In the genomic region with DNA sequence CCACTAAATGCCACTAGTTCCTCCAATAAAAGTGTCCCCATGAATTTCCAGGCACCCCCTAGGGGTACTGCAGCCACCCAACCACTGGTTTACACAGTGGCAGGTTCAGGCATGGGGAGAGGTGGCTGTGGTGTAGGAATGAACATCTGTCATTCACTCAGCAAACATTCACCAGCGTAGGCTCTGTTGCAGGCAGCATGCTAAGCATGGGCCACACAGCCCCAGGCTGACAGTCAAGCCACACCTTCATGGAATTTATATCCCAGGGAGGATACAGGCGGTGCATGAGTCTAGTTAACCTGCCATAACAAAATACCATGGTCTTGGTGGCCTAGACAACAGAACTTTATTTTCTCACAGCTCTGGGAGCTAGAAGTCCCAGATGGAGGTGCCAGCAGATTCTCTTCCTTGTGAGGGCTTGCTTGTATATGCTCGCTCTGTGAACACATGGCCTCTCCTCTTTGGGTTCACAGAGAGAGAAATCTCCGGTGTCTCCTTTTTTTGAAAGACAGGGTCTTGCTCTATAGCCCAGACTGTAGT, we compare ENCODE assay signal across 18 cellular contexts.
A peak's percentile ranks its signal among the peaks of the same experiment; 100 is the strongest.
DNase-seq lines count a peak whose midpoint lies in the region; ATAC-seq, FAIRE-seq and TF ChIP-seq lines count a peak whose summit lies in the region.
"Had no signal": no experiment of that assay in that cellular context is flagged by ENCODE, and none has a peak within 500 bp of the region (broad histone marks: within the 10 kb centered on the region; RNA-seq: fewer than 3 reads in every experiment).

No MANE protein-coding gene starts in this region.

- H4K20me1 ChIP-seq in HepG2 (ENCODE audit: insufficient read depth, low read length) = no peaks in the 10 kb centered on the region

- H2AFZ ChIP-seq in HepG2 (ENCODE audit: low read length) = no peak overlapping the region

- in situ Hi-C loops in HepG2 (cut with HindIII; ENCODE audit: extremely low pct_ligation_motif_present, low pct_unique_long_range_greater_than_20kb) = no loop called here

- TF ChIP-seq EP300 in HepG2 (IDR thresholded peaks at IDR 0.05; ENCODE audit: low read depth in 2 of 2, low read length in 2 of 2) (no peak), HepG2 (CRISPR knock-in tag; IDR thresholded peaks at IDR 0.05; ENCODE audit: borderline replicate concordance) (no peak)

- DNase-seq in right lobe of liver = no peak
- DNase-seq in HepG2 (ENCODE audit: low spot score) = no peak
- DNase-seq in NCI-H69 (lab: John Stamatoyannopoulos, UW) = peak; percentile 23
- peak; percentile 56 for DNase-seq in islet precursor cell
- DNase-seq in prostate gland (ENCODE audit: low spot score) = peak; percentile 34
- DNase-seq in stimulated activated CD8-positive, alpha-beta memory T cell treated with anti-CD3 and anti-CD28 coated beads, Interleukin-4, amount 100 ng/mL, for 48 hours = no peak
- DNase-seq in C1 segment of cervical spinal cord (lab: John Stamatoyannopoulos, UW) = no peak
- DNase-seq in T-helper 2 cell = no peak
- DNase-seq: Calu3; CD4-positive, CD25-positive, alpha-beta regulatory T cell; DMS153; DND-41; GDM1 had no signal

- H3K4me3 ChIP-seq in right lobe of liver = no peak overlapping the region
- no peak overlapping the region for H3K4me3 ChIP-seq in HepG2 (replicated peaks in 1 of 3; ENCODE audit: insufficient read depth in 1 of 3, low read depth in 2 of 3, low read length in 3 of 3)
- H3K4me3 ChIP-seq in prostate gland = no peak overlapping the region
- H3K4me3 ChIP-seq: HAP-1 had no signal

- no peak overlapping the region for H3K9ac ChIP-seq in HepG2 (ENCODE audit: insufficient read depth, low read depth, low read length)

- POLR2A ChIA-PET in HepG2 (lab: Yijun Ruan, JAX) = no interaction called here

- WGBS in right lobe of liver (ENCODE audit: insufficient coverage, low coverage, low lambda C conversion rate, missing lambda C conversion rate) = 93% methylated on average over 2 of the region's 4 CpGs
- WGBS in HepG2 (ENCODE audit: low lambda C conversion rate) = 30% methylated on average over 4 of the region's 4 CpGs
- 26% methylated on average over 4 of the region's 4 CpGs for WGBS in prostate gland

- no peaks in the 10 kb centered on the region for H3K27me3 ChIP-seq in right lobe of liver
- peaks cover 0 to 4% of the 10 kb centered on the region in 2 experiments; a peak in 1 of 5 replicates for H3K27me3 ChIP-seq in HepG2 (ENCODE audit: control insufficient read depth in 1 of 2, insufficient read depth in 2 of 2, low read length in 2 of 2)
- no peaks in the 10 kb centered on the region for H3K27me3 ChIP-seq in prostate gland (replicated peaks; ENCODE audit: insufficient read depth)

- H3K9me3 ChIP-seq in right lobe of liver = no peaks in the 10 kb centered on the region
- peaks cover 14% of the 10 kb centered on the region for H3K9me3 ChIP-seq in HepG2 (ENCODE audit: low read length)
- H3K9me3 ChIP-seq in prostate gland = no peaks in the 10 kb centered on the region
- H3K9me3 ChIP-seq: HAP-1 had no signal

- H3K4me2 ChIP-seq in HepG2 (ENCODE audit: low read depth, low read length) = no peak overlapping the region

- no peak for FAIRE-seq in HepG2 (lab: Jason Lieb, UNC)
- FAIRE-seq: A204.1, GM12892, GM19239, H1 had no signal

- H3K79me2 ChIP-seq in HepG2 (ENCODE audit: insufficient read depth, low read length) = no peaks in the 10 kb centered on the region

- TF ChIP-seq POLR2A in right lobe of liver (IDR thresholded peaks at IDR 0.05) (no peak), HepG2 (IDR thresholded peaks at IDR 0.05; ENCODE audit: insufficient read depth in 1 of 2, low read depth in 2 of 2, low read length in 2 of 2) (no peak), prostate gland (IDR thresholded peaks at IDR 0.05) (no peak)

- H3K4me1 ChIP-seq in right lobe of liver (peaks cover 0 to 36% (median 17%) of the 10 kb centered on the region in 4 donors), HepG2 (ENCODE audit: insufficient read depth, low read length) (peaks cover 12% of the 10 kb centered on the region), prostate gland (replicated peaks) (peaks cover 20% of the 10 kb centered on the region)
- H3K4me1 ChIP-seq: HAP-1 had no signal

- CTCF ChIA-PET in HepG2 (lab: Yijun Ruan, JAX; ENCODE audit: low intra/inter-chr PET ratio, low total read pairs) = no interaction called here

- TF ChIP-seq RAD21 in HepG2 (CRISPR knock-in tag; IDR thresholded peaks at IDR 0.05) = no peak

- H3K36me3 ChIP-seq in right lobe of liver = no peaks in the 10 kb centered on the region
- no peaks in the 10 kb centered on the region for H3K36me3 ChIP-seq in HepG2 (replicated peaks in 1 of 2; ENCODE audit: control insufficient read depth in 1 of 2, insufficient read depth in 2 of 2, low read length in 2 of 2)
- H3K36me3 ChIP-seq in prostate gland = no peaks in the 10 kb centered on the region
- H3K36me3 ChIP-seq: HAP-1 had no signal

- intact Hi-C loops in right lobe of liver (cut with DNase I) (no loop called here), HepG2 (cut with micrococcal nuclease; ENCODE audit: unreplicated experiment) (no loop called here), prostate gland (cut with DNase I) (no loop called here)

- H3K27ac ChIP-seq in right lobe of liver (peak overlapping the region in 2 of 3 donors; percentile 39 to 57), HepG2 (ENCODE audit: extremely low read length, insufficient read depth, low read length) (no peak overlapping the region), prostate gland (peak overlapping the region; percentile 23 to 53)

- TF ChIP-seq CTCF in right lobe of liver (IDR thresholded peaks at IDR 0.05) (no peak), HepG2 (CRISPR knock-in tag; IDR thresholded peaks at IDR 0.05) (no peak), prostate gland (IDR thresholded peaks at IDR 0.05) (no peak)

- ATAC-seq in right lobe of liver (peak in 1 of 4 donors; percentile 23), HepG2 (no peak)

- no TSS peak for BruUV-seq in HepG2 (replicated peaks; lab: Mats Ljungman, UMichigan)

TF ChIP-seq in HepG2, 621 proteins besides CTCF, POLR2A, EP300 and RAD21:
- TF ChIP-seq ZNF766 (CRISPR knock-in tag; IDR thresholded peaks at IDR 0.05; ENCODE audit: borderline replicate concordance) = no peak
- TF ChIP-seq ZNF570 (CRISPR knock-in tag; IDR thresholded peaks at IDR 0.05; ENCODE audit: borderline replicate concordance) = no peak
- no peak for TF ChIP-seq HDAC2 (CRISPR knock-in tag; IDR thresholded peaks at IDR 0.05)
- no peak for TF ChIP-seq ELF1 (CRISPR knock-in tag; IDR thresholded peaks at IDR 0.05)
- TF ChIP-seq ZIK1 (CRISPR knock-in tag; IDR thresholded peaks at IDR 0.05; ENCODE audit: borderline replicate concordance, low read depth) = no peak
- no peak for TF ChIP-seq GATA4 (IDR thresholded peaks at IDR 0.05; ENCODE audit: borderline replicate concordance, low read depth)
- TF ChIP-seq NFE2L2 (IDR thresholded peaks at IDR 0.05; ENCODE audit: low read length) = no peak
- no peak for TF ChIP-seq REL (CRISPR knock-in tag; conservative IDR thresholded peaks at IDR 0.05)
- no peak for TF ChIP-seq HMGA1 (CRISPR knock-in tag; conservative IDR thresholded peaks at IDR 0.05)
- TF ChIP-seq ZNF839 (CRISPR knock-in tag; IDR thresholded peaks at IDR 0.05; ENCODE audit: borderline replicate concordance) = no peak
- TF ChIP-seq, protein P1, sequence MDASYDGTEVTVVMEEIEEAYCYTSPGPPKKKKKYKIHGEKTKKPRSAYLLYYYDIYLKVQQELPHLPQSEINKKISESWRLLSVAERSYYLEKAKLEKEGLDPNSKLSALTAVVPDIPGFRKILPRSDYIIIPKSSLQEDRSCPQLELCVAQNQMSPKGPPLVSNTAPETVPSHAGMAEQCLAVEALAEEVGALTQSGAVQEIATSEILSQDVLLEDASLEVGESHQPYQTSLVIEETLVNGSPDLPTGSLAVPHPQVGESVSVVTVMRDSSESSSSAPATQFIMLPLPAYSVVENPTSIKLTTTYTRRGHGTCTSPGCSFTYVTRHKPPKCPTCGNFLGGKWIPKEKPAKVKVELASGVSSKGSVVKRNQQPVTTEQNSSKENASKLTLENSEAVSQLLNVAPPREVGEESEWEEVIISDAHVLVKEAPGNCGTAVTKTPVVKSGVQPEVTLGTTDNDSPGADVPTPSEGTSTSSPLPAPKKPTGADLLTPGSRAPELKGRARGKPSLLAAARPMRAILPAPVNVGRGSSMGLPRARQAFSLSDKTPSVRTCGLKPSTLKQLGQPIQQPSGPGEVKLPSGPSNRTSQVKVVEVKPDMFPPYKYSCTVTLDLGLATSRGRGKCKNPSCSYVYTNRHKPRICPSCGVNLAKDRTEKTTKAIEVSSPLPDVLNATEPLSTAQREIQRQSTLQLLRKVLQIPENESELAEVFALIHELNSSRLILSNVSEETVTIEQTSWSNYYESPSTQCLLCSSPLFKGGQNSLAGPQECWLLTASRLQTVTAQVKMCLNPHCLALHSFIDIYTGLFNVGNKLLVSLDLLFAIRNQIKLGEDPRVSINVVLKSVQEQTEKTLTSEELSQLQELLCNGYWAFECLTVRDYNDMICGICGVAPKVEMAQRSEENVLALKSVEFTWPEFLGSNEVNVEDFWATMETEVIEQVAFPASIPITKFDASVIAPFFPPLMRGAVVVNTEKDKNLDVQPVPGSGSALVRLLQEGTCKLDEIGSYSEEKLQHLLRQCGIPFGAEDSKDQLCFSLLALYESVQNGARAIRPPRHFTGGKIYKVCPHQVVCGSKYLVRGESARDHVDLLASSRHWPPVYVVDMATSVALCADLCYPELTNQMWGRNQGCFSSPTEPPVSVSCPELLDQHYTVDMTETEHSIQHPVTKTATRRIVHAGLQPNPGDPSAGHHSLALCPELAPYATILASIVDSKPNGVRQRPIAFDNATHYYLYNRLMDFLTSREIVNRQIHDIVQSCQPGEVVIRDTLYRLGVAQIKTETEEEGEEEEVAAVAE (CRISPR knock-in tag; IDR thresholded peaks at IDR 0.05; ENCODE audit: borderline replicate concordance) = no peak
- no peak for TF ChIP-seq SMC3 (IDR thresholded peaks at IDR 0.05; ENCODE audit: low read length)
- no peak for TF ChIP-seq GABPA (IDR thresholded peaks at IDR 0.05; ENCODE audit: low read depth, low read length)
- TF ChIP-seq GABPA (CRISPR knock-in tag; IDR thresholded peaks at IDR 0.05; ENCODE audit: low read depth) = no peak
- TF ChIP-seq, protein P2, sequence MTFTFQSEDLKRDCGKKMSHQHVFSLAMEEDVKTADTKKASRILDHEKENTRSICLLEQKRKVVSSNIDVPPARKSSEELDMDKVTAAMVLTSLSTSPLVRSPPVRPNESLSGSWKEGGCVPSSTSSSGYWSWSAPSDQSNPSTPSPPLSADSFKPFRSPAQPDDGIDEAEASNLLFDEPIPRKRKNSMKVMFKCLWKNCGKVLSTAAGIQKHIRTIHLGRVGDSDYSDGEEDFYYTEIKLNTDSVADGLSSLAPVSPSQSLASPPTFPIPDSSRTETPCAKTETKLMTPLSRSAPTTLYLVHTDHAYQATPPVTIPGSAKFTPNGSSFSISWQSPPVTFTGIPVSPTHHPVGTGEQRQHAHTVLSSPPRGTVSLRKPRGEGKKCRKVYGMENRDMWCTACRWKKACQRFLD (CRISPR knock-in tag; IDR thresholded peaks at IDR 0.05; ENCODE audit: borderline replicate concordance) = no peak
- TF ChIP-seq ZBTB21 (CRISPR knock-in tag; IDR thresholded peaks at IDR 0.05) = no peak
- TF ChIP-seq SP140L (CRISPR knock-in tag; IDR thresholded peaks at IDR 0.05; ENCODE audit: borderline replicate concordance) = no peak

Comparison
In these comparisons a context has a peak if more than half of its experiments do, and no peak if none do; other contexts are left out.
1. DNase-seq: peak in NCI-H69 (single experiment), islet precursor cell (single experiment) and prostate gland (single experiment); none in right lobe of liver (0 of 3), HepG2 (single experiment), stimulated activated CD8-positive, alpha-beta memory T cell treated with anti-CD3 and anti-CD28 coated beads, Interleukin-4, amount 100 ng/mL, for 48 hours (single experiment), C1 segment of cervical spinal cord (0 of 14) and T-helper 2 cell (0 of 5).